In the genomic region with DNA sequence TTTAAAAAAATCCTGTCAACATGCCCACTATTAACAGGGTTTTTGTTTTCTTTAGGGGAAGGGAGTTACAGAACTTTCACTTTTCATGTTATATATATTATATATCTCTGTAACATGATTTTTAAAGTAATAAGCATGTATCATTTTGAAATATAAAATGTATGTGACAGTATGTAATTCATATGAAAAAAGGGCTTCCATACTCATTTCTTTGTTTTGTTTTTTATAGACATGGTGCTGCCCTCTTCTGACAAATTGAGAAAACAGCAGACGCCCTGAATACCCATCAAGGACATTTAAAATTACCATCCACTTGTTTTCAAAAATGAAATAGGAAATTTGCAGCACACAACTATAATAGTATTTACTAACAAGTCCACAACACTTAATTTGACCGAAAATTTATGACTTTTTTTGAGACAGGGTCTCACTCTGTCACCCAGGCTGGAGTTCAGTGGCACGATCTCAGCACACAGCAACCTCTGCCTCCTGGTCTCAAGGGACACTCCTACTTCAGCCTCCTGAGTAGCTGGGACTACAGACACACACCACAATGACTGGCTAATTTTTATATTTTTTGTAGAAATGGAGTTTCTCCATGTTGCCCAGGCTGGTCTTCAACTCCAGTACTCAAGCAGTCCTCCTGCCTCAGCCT, we compare ENCODE assay signal across 9 cellular contexts. TPM values are rescaled to one million over a fixed set of nuclear protein-coding genes. Genes with fewer than 3 reads are reported as not detected.
DNase-seq lines count a peak whose midpoint lies in the region; ATAC-seq and TF ChIP-seq lines count a peak whose summit lies in the region.
"Had no signal": no experiment of that assay in that cellular context is flagged by ENCODE, and none has a peak within 500 bp of the region (broad histone marks: within the 10 kb centered on the region; RNA-seq: fewer than 3 reads in every experiment).

No MANE protein-coding gene starts in this region.

- peaks cover 44% of the 10 kb centered on the region for H3K36me3 ChIP-seq in endodermal cell (ENCODE audit: control insufficient read depth, insufficient read depth, low read length)
- H3K36me3 ChIP-seq in naive thymus-derived CD4-positive, alpha-beta T cell (ENCODE audit: control insufficient read depth in 2 of 3, insufficient read depth in 3 of 3, low read length in 3 of 3), result peaks cover 0 to 12% (median 0%) of the 10 kb centered on the region in 3 experiments

- H3K9ac ChIP-seq in endodermal cell (ENCODE audit: extremely low read depth, low read length, poor library complexity, severe bottlenecking), result no peak overlapping the region

- H3K4me1 Mint-ChIP-seq in endodermal cell, result no peaks in the 10 kb centered on the region
- peaks cover 0 to 6% (median 0%) of the 10 kb centered on the region in 7 donors for H3K4me1 Mint-ChIP-seq in naive thymus-derived CD4-positive, alpha-beta T cell
- H3K4me1 Mint-ChIP-seq: IgD-negative memory B cell had no signal

- H3K4me3 ChIP-seq in AG09309 (ENCODE audit: control insufficient read depth, low read depth, low read length) (no peak overlapping the region), endodermal cell (ENCODE audit: low read length) (no peak overlapping the region)
- H3K4me3 ChIP-seq in naive thymus-derived CD4-positive, alpha-beta T cell (ENCODE audit: low read length), result no peak overlapping the region

- intact Hi-C loops in naive thymus-derived CD4-positive, alpha-beta T cell (cut with micrococcal nuclease), result loop anchor here (1.0 to 10.0 kb wide), 5 partner anchors 18 to 698 kb away; partner anchors contain the start of gene MLKL (in 1 of the 2)

- no peak for DNase-seq in AG09309 (ENCODE audit: low read depth)
- peak; percentile 38 for DNase-seq in GM10266 (ENCODE audit: extremely low spot score)
- peak; percentile 13 for DNase-seq in NCI-H748 (lab: John Stamatoyannopoulos, UW; ENCODE audit: unreplicated experiment)
- no peak for DNase-seq in endodermal cell
- peak in 5 of 9 donors; percentile 20 to 45 (median 31) for DNase-seq in naive thymus-derived CD4-positive, alpha-beta T cell
- DNase-seq in ecto neural progenitor cell (ENCODE audit: low spot score), result no peak
- no peak for DNase-seq in activated CD4-positive, alpha-beta T cell treated with anti-CD3 and anti-CD28 coated beads, Interleukin-2, amount 50 U/mL, for 4 hours

- POLR2A ChIA-PET in naive thymus-derived CD4-positive, alpha-beta T cell (lab: Charles Lee), result interaction anchor here (1.5 kb wide), 1 partner anchor 18 kb away, joined by 4 read pairs; no protein-coding TSS in a partner anchor

- WGBS in endodermal cell (ENCODE audit: insufficient coverage in 1 of 2, insufficient read length in 1 of 2), 2 experiments, result 6 to 52% methylated on average over 2 to 3 of the region's 3 CpGs

- peaks cover 31% of the 10 kb centered on the region for H3K36me3 Mint-ChIP-seq in endodermal cell (ENCODE audit: low read depth)
- peaks cover 0 to 24% (median 3%) of the 10 kb centered on the region in 5 donors for H3K36me3 Mint-ChIP-seq in naive thymus-derived CD4-positive, alpha-beta T cell

- H3K9me3 ChIP-seq in endodermal cell (ENCODE audit: control insufficient read depth, low read length), result no peaks in the 10 kb centered on the region
- H3K9me3 ChIP-seq in naive thymus-derived CD4-positive, alpha-beta T cell (ENCODE audit: control insufficient read depth in 2 of 3, low read length in 3 of 3), result no peaks in the 10 kb centered on the region

- TF ChIP-seq CTCF in AG09309 (IDR thresholded peaks at IDR 0.05; ENCODE audit: control insufficient read depth, insufficient read depth, low read depth, low read length, missing control alignments) (peak; percentile 58), GM10266 (IDR thresholded peaks at IDR 0.05; ENCODE audit: control insufficient read depth, insufficient read depth, low read depth, missing control alignments) (peak; percentile 58), endodermal cell (conservative IDR thresholded peaks at IDR 0.05) (peak; percentile 84)

- H3K27ac ChIP-seq in endodermal cell (ENCODE audit: low read depth, low read length), result no peak overlapping the region
- H3K27ac ChIP-seq in naive thymus-derived CD4-positive, alpha-beta T cell (ENCODE audit: low read depth, low read length), result no peak overlapping the region

- no peaks in the 10 kb centered on the region for H3K27me3 ChIP-seq in endodermal cell (ENCODE audit: control insufficient read depth, insufficient read depth, low read length, poor library complexity, severe bottlenecking)
- no peaks in the 10 kb centered on the region for H3K27me3 ChIP-seq in naive thymus-derived CD4-positive, alpha-beta T cell (ENCODE audit: control insufficient read depth in 2 of 2, insufficient read depth in 2 of 2, low read length in 2 of 2)

- H3K27me3 Mint-ChIP-seq in endodermal cell (ENCODE audit: insufficient read depth), result no peaks in the 10 kb centered on the region
- H3K27me3 Mint-ChIP-seq in naive thymus-derived CD4-positive, alpha-beta T cell, result no peaks in the 10 kb centered on the region
- H3K27me3 Mint-ChIP-seq: IgD-negative memory B cell had no signal

- H3K27ac Mint-ChIP-seq in endodermal cell, result no peak overlapping the region
- peak overlapping the region in 1 of 9 donors; percentile 47 for H3K27ac Mint-ChIP-seq in naive thymus-derived CD4-positive, alpha-beta T cell
- H3K27ac Mint-ChIP-seq: IgD-negative memory B cell had no signal

- H3K4me3 Mint-ChIP-seq in endodermal cell, result no peak overlapping the region
- H3K4me3 Mint-ChIP-seq in naive thymus-derived CD4-positive, alpha-beta T cell, result no peak overlapping the region
- H3K4me3 Mint-ChIP-seq: IgD-negative memory B cell had no signal

- CTCF ChIA-PET in naive thymus-derived CD4-positive, alpha-beta T cell (lab: Charles Lee), result interaction anchor here (0.5 to 1.8 kb wide), 7 partner anchors 53 to 441 kb away, joined by 3 to 20 read pairs (median 4); no protein-coding TSS in a partner anchor

- ATAC-seq in naive thymus-derived CD4-positive, alpha-beta T cell, result peak; percentile 69
- no peak for ATAC-seq in HG02678 (IDR thresholded peaks at IDR 0.05; ENCODE audit: unreplicated experiment)

- H3K9me3 Mint-ChIP-seq in endodermal cell, result no peaks in the 10 kb centered on the region
- no peaks in the 10 kb centered on the region for H3K9me3 Mint-ChIP-seq in naive thymus-derived CD4-positive, alpha-beta T cell
- H3K9me3 Mint-ChIP-seq: IgD-negative memory B cell had no signal

- H3K4me1 ChIP-seq in endodermal cell (ENCODE audit: control insufficient read depth, insufficient read depth, low read length), result no peaks in the 10 kb centered on the region
- no peaks in the 10 kb centered on the region for H3K4me1 ChIP-seq in naive thymus-derived CD4-positive, alpha-beta T cell (ENCODE audit: control insufficient read depth in 2 of 2, insufficient read depth in 2 of 2, low read length in 2 of 2)

RNA-seq across cellular contexts. Expression of gene CFDP1, which starts 30.4 kb away (rescaled TPM):
- total RNA-seq in endodermal cell, result 100 to 1,000 TPM in 1 of 2 donors, 10 to 100 TPM in 1; 88.7 to 117 TPM
- polyA plus RNA-seq in endodermal cell (2013, experiment 1 of 2), result 105 TPM
- polyA plus RNA-seq in endodermal cell (2013, experiment 2 of 2), result 101 TPM
- 10 to 100 TPM; 34.9 to 41.4 (median 39.4) TPM for total RNA-seq in naive thymus-derived CD4-positive, alpha-beta T cell
- polyA plus RNA-seq in naive thymus-derived CD4-positive, alpha-beta T cell, result 10 to 100 TPM; 36.6 to 42.1 TPM

Comparison
In these comparisons a context has a peak if more than half of its experiments do, and no peak if none do; other contexts are left out.
1. DNase-seq: peak in GM10266 (single experiment), NCI-H748 (single experiment) and naive thymus-derived CD4-positive, alpha-beta T cell (5 of 9); none in AG09309 (single experiment), endodermal cell (single experiment), ecto neural progenitor cell (single experiment) and activated CD4-positive, alpha-beta T cell treated with anti-CD3 and anti-CD28 coated beads, Interleukin-2, amount 50 U/mL, for 4 hours (0 of 2).
2. Peak in every context shown above with its lines, with median percentiles within 50 percentile points of each other: CTCF ChIP-seq.